In genomic region chr10:21403256-21404015, GRCh38 we compare ENCODE assay signal across 25 cellular contexts.
DNase-seq lines count a peak whose midpoint lies in the region; ATAC-seq and TF ChIP-seq lines count a peak whose summit lies in the region.
"Had no signal": no experiment of that assay in that cellular context is flagged by ENCODE, and none has a peak within 500 bp of the region (broad histone marks: within the 10 kb centered on the region; RNA-seq: fewer than 3 reads in every experiment).

No MANE protein-coding gene starts in this region.

- H3K9me3 ChIP-seq in HEK293 (ENCODE audit: control insufficient read depth, insufficient read depth, low read depth, low read length) (no peaks in the 10 kb centered on the region), RWPE2 (ENCODE audit: severe bottlenecking) (no peaks in the 10 kb centered on the region), sigmoid colon (no peaks in the 10 kb centered on the region)
- H3K9me3 ChIP-seq: ovary had no signal

- H3K27ac Mint-ChIP-seq in type B pancreatic cell, result peak overlapping the region; percentile 95
- H3K27ac Mint-ChIP-seq: activated CD4-positive, alpha-beta memory T cell treated with anti-CD3 and anti-CD28 coated beads for 36 hours; natural killer cell treated with Interleukin-12 subunit alpha and Interleukin-12 subunit beta and Interleukin-15 and Interleukin-18, amount 100 ng/mL, for 72 hours; stimulated activated naive CD8-positive, alpha-beta T cell treated with anti-CD3 and anti-CD28 coated beads, Interleukin-15, amount 100 ng/mL, for 72 hours had no signal

- TF ChIP-seq CTCF in HEK293 (tag by site-specific recombination; IDR thresholded peaks at IDR 0.05), result no peak
- TF ChIP-seq CTCF in RWPE2 (IDR thresholded peaks at IDR 0.05; ENCODE audit: poor library complexity, severe bottlenecking), result no peak
- no peak for TF ChIP-seq CTCF in type B pancreatic cell (conservative IDR thresholded peaks at IDR 0.05)
- TF ChIP-seq CTCF in sigmoid colon (IDR thresholded peaks at IDR 0.05), result no peak

- H3K27ac ChIP-seq in HEK293 (ENCODE audit: extremely low read depth, low read depth, low read length) (peak overlapping the region; percentile 52), RWPE2 (ENCODE audit: poor library complexity, severe bottlenecking) (peak overlapping the region; percentile 35), sigmoid colon (no peak overlapping the region)
- H3K27ac ChIP-seq: BLaER1 treated with 17β-estradiol and CSF1 and Interleukin-3, amounts not matched to agents 10 nM and 100 nM; coronary artery; ovary; spleen had no signal

- H3K4me3 ChIP-seq in HEK293 (ENCODE audit: low read depth, low read length), result no peak overlapping the region
- H3K4me3 ChIP-seq in RWPE2 (ENCODE audit: severe bottlenecking), result no peak overlapping the region
- H3K4me3 ChIP-seq in sigmoid colon, result no peak overlapping the region
- H3K4me3 ChIP-seq: BLaER1 treated with 17β-estradiol and CSF1 and Interleukin-3, amounts not matched to agents 10 nM and 100 nM; coronary artery; ovary; spleen had no signal

- H3K4me1 Mint-ChIP-seq in type B pancreatic cell (ENCODE audit: unreplicated experiment), result peaks cover 16% of the 10 kb centered on the region

- H3K4me3 Mint-ChIP-seq in type B pancreatic cell, result peak overlapping the region; percentile 59
- H3K4me3 Mint-ChIP-seq: activated CD4-positive, alpha-beta memory T cell treated with anti-CD3 and anti-CD28 coated beads for 36 hours; natural killer cell treated with Interleukin-12 subunit alpha and Interleukin-12 subunit beta and Interleukin-15 and Interleukin-18, amount 100 ng/mL, for 72 hours; stimulated activated naive CD8-positive, alpha-beta T cell treated with anti-CD3 and anti-CD28 coated beads, Interleukin-15, amount 100 ng/mL, for 72 hours had no signal

- ATAC-seq in RWPE2 (ENCODE audit: low read depth), result no peak
- peak; percentile 34 for ATAC-seq in left colon
- no peak for ATAC-seq in GM19452 (IDR thresholded peaks at IDR 0.05; ENCODE audit: unreplicated experiment)
- ATAC-seq: natural killer cell treated with Interleukin-12 subunit alpha and Interleukin-12 subunit beta and Interleukin-15 and Interleukin-18, amount 100 ng/mL, for 72 hours; stimulated activated naive CD8-positive, alpha-beta T cell treated with anti-CD3 and anti-CD28 coated beads, Interleukin-15, amount 100 ng/mL, for 72 hours had no signal

- no peak for DNase-seq in RWPE2 (ENCODE audit: low spot score)
- no peak for DNase-seq in left colon
- DNase-seq in type B pancreatic cell (ENCODE audit: extremely low spot score, unreplicated experiment), result no peak
- DNase-seq in foreskin melanocyte, result no peak
- no peak for DNase-seq in sigmoid colon
- DNase-seq: activated CD4-positive, alpha-beta memory T cell treated with anti-CD3 and anti-CD28 coated beads for 36 hours; activated CD4-positive, CD25-positive, alpha-beta regulatory T cell treated with anti-CD3 and anti-CD28 coated beads, Interleukin-2, amount 50 U/mL, for 72 hours; activated naive CD4-positive, alpha-beta T cell treated with Interleukin-2 at 50 U/mL for 16 hours; caudate nucleus; DMS79; effector CD8-positive, alpha-beta T cell; erythroblast; head of caudate nucleus; NCI-H510A; ovary; retina; SHP77; spleen; stimulated activated CD8-positive, alpha-beta memory T cell treated with anti-CD3 and anti-CD28 coated beads, Interleukin-4, amount 100 ng/mL, for 48 hours; stimulated activated naive CD8-positive, alpha-beta T cell treated with anti-CD3 and anti-CD28 coated beads, Interleukin-15, amount 100 ng/mL, for 72 hours had no signal

- no peak for TF ChIP-seq EP300 in sigmoid colon (IDR thresholded peaks at IDR 0.05)

- H3K27me3 ChIP-seq in RWPE2 (ENCODE audit: insufficient read depth, poor library complexity, severe bottlenecking) (no peaks in the 10 kb centered on the region), sigmoid colon (no peaks in the 10 kb centered on the region)
- H3K27me3 ChIP-seq: BLaER1 treated with 17β-estradiol and CSF1 and Interleukin-3, amounts not matched to agents 10 nM and 100 nM; ovary; spleen had no signal

- peaks cover 10% of the 10 kb centered on the region for H3K9me3 Mint-ChIP-seq in type B pancreatic cell
- H3K9me3 Mint-ChIP-seq: activated CD4-positive, alpha-beta memory T cell treated with anti-CD3 and anti-CD28 coated beads for 36 hours; natural killer cell treated with Interleukin-12 subunit alpha and Interleukin-12 subunit beta and Interleukin-15 and Interleukin-18, amount 100 ng/mL, for 72 hours; stimulated activated naive CD8-positive, alpha-beta T cell treated with anti-CD3 and anti-CD28 coated beads, Interleukin-15, amount 100 ng/mL, for 72 hours had no signal

- CTCF ChIA-PET in HEK293 (lab: Yijun Ruan, JAX), result interaction anchor here (0.6 kb wide), 2 partner anchors 41 to 204 kb away, joined by 4 to 5 read pairs; no protein-coding TSS in a partner anchor

- POLR2A ChIA-PET in HEK293 (lab: Yijun Ruan, JAX), result no interaction called here

- 71 to 84% methylated on average over 8 of the region's 8 CpGs for WGBS in sigmoid colon, 2 donors

- no peaks in the 10 kb centered on the region for H3K27me3 Mint-ChIP-seq in type B pancreatic cell
- H3K27me3 Mint-ChIP-seq: activated CD4-positive, alpha-beta memory T cell treated with anti-CD3 and anti-CD28 coated beads for 36 hours had no signal

- peaks cover 32% of the 10 kb centered on the region for H3K4me1 ChIP-seq in HEK293 (ENCODE audit: control insufficient read depth, insufficient read depth, low read length)
- H3K4me1 ChIP-seq in RWPE2 (ENCODE audit: insufficient read depth, poor library complexity, severe bottlenecking), result peaks cover 31% of the 10 kb centered on the region
- H3K4me1 ChIP-seq in sigmoid colon, result peaks cover 0 to 21% (median 18%) of the 10 kb centered on the region in 4 donors
- H3K4me1 ChIP-seq: spleen had no signal

- no peak for TF ChIP-seq POLR2A in sigmoid colon (IDR thresholded peaks at IDR 0.05)

- intact Hi-C loops in left colon (cut with DNase I, micrococcal nuclease), result no loop called here
- intact Hi-C loops in sigmoid colon (cut with DNase I), result no loop called here

- peaks cover 3% of the 10 kb centered on the region for H3K36me3 Mint-ChIP-seq in type B pancreatic cell
- H3K36me3 Mint-ChIP-seq: activated CD4-positive, alpha-beta memory T cell treated with anti-CD3 and anti-CD28 coated beads for 36 hours; natural killer cell treated with Interleukin-12 subunit alpha and Interleukin-12 subunit beta and Interleukin-15 and Interleukin-18, amount 100 ng/mL, for 72 hours had no signal

- H3K36me3 ChIP-seq in HEK293 (ENCODE audit: control insufficient read depth in 2 of 2, insufficient read depth in 1 of 2, low read length in 2 of 2) (no peaks in the 10 kb centered on the region), RWPE2 (ENCODE audit: low read depth) (no peaks in the 10 kb centered on the region), sigmoid colon (no peaks in the 10 kb centered on the region)
- H3K36me3 ChIP-seq: BLaER1 treated with 17β-estradiol and CSF1 and Interleukin-3, amounts not matched to agents 10 nM and 100 nM; ovary; spleen had no signal

TF ChIP-seq in HEK293, 187 proteins besides CTCF, POLR2A, EP300 and RAD21:
- TF ChIP-seq ZNF785 (tag by site-specific recombination; IDR thresholded peaks at IDR 0.05) (no peak), ZNF692 (tag by site-specific recombination; IDR thresholded peaks at IDR 0.05) (no peak), ZNF621 (tag by site-specific recombination; IDR thresholded peaks at IDR 0.05) (no peak), ZNF654 (tag by site-specific recombination; IDR thresholded peaks at IDR 0.05; ENCODE audit: low read depth) (no peak), ZNF19 (tag by site-specific recombination; IDR thresholded peaks at IDR 0.05; ENCODE audit: low read depth) (no peak), ZFP69B (tag by site-specific recombination; IDR thresholded peaks at IDR 0.05) (no peak), ZNF26 (tag by site-specific recombination; IDR thresholded peaks at IDR 0.05) (no peak), ZNF121 (tag by site-specific recombination; IDR thresholded peaks at IDR 0.05) (no peak)

Comparison
In these comparisons a context has a peak if more than half of its experiments do, and no peak if none do; other contexts are left out.
1. H3K27ac ChIP-seq: peak in HEK293 (single experiment) and RWPE2 (single experiment); none in sigmoid colon (0 of 4).